In the genomic region with DNA sequence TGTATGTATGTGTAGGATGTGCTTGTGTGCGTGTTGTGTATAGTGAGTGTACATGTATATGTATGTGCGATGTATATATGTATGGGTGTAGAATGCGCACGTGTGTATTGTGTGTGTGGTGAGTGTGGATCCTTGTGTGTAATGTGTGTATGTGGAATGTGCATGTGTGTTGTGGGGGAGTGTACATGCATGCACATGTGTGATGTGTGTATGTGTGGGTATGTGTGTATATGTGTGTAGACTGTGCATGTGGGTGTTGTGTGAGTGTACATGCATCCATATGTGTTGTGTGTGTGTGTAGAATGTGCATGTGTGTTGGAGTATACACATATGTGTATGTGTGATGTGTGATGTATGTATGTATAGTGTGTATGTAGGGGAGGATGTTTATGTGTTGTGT, we compare ENCODE assay signal across 2 cellular contexts.
TF ChIP-seq lines count a peak whose summit lies in the region.

No MANE protein-coding gene starts in this region.

TF ChIP-seq in HEK293, 187 proteins besides CTCF, POLR2A, EP300 and RAD21 (continued from another document):
- TF ChIP-seq, protein P1, sequence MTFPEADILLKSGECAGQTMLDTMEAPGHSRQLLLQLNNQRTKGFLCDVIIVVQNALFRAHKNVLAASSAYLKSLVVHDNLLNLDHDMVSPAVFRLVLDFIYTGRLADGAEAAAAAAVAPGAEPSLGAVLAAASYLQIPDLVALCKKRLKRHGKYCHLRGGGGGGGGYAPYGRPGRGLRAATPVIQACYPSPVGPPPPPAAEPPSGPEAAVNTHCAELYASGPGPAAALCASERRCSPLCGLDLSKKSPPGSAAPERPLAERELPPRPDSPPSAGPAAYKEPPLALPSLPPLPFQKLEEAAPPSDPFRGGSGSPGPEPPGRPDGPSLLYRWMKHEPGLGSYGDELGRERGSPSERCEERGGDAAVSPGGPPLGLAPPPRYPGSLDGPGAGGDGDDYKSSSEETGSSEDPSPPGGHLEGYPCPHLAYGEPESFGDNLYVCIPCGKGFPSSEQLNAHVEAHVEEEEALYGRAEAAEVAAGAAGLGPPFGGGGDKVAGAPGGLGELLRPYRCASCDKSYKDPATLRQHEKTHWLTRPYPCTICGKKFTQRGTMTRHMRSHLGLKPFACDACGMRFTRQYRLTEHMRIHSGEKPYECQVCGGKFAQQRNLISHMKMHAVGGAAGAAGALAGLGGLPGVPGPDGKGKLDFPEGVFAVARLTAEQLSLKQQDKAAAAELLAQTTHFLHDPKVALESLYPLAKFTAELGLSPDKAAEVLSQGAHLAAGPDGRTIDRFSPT (tag by site-specific recombination; IDR thresholded peaks at IDR 0.05): no peak
- TF ChIP-seq YY1 (tag by site-specific recombination; IDR thresholded peaks at IDR 0.05): no peak
- TF ChIP-seq, protein P2, sequence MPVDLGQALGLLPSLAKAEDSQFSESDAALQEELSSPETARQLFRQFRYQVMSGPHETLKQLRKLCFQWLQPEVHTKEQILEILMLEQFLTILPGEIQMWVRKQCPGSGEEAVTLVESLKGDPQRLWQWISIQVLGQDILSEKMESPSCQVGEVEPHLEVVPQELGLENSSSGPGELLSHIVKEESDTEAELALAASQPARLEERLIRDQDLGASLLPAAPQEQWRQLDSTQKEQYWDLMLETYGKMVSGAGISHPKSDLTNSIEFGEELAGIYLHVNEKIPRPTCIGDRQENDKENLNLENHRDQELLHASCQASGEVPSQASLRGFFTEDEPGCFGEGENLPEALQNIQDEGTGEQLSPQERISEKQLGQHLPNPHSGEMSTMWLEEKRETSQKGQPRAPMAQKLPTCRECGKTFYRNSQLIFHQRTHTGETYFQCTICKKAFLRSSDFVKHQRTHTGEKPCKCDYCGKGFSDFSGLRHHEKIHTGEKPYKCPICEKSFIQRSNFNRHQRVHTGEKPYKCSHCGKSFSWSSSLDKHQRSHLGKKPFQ (tag by site-specific recombination; IDR thresholded peaks at IDR 0.05): peak; percentile 53
TF ChIP-seq in HEK293: peak in this region for 2.

TF ChIP-seq in WTC11, 78 proteins besides CTCF, POLR2A, EP300 and RAD21 (continued from another document):
- TF ChIP-seq, protein P3, sequence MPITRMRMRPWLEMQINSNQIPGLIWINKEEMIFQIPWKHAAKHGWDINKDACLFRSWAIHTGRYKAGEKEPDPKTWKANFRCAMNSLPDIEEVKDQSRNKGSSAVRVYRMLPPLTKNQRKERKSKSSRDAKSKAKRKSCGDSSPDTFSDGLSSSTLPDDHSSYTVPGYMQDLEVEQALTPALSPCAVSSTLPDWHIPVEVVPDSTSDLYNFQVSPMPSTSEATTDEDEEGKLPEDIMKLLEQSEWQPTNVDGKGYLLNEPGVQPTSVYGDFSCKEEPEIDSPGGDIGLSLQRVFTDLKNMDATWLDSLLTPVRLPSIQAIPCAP (CRISPR knock-in tag; IDR thresholded peaks at IDR 0.05): no peak
- TF ChIP-seq, protein P4, sequence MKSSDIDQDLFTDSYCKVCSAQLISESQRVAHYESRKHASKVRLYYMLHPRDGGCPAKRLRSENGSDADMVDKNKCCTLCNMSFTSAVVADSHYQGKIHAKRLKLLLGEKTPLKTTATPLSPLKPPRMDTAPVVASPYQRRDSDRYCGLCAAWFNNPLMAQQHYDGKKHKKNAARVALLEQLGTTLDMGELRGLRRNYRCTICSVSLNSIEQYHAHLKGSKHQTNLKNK (CRISPR knock-in tag; IDR thresholded peaks at IDR 0.05): no peak
- TF ChIP-seq, protein P5, sequence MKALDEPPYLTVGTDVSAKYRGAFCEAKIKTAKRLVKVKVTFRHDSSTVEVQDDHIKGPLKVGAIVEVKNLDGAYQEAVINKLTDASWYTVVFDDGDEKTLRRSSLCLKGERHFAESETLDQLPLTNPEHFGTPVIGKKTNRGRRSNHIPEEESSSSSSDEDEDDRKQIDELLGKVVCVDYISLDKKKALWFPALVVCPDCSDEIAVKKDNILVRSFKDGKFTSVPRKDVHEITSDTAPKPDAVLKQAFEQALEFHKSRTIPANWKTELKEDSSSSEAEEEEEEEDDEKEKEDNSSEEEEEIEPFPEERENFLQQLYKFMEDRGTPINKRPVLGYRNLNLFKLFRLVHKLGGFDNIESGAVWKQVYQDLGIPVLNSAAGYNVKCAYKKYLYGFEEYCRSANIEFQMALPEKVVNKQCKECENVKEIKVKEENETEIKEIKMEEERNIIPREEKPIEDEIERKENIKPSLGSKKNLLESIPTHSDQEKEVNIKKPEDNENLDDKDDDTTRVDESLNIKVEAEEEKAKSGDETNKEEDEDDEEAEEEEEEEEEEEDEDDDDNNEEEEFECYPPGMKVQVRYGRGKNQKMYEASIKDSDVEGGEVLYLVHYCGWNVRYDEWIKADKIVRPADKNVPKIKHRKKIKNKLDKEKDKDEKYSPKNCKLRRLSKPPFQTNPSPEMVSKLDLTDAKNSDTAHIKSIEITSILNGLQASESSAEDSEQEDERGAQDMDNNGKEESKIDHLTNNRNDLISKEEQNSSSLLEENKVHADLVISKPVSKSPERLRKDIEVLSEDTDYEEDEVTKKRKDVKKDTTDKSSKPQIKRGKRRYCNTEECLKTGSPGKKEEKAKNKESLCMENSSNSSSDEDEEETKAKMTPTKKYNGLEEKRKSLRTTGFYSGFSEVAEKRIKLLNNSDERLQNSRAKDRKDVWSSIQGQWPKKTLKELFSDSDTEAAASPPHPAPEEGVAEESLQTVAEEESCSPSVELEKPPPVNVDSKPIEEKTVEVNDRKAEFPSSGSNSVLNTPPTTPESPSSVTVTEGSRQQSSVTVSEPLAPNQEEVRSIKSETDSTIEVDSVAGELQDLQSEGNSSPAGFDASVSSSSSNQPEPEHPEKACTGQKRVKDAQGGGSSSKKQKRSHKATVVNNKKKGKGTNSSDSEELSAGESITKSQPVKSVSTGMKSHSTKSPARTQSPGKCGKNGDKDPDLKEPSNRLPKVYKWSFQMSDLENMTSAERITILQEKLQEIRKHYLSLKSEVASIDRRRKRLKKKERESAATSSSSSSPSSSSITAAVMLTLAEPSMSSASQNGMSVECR (CRISPR knock-in tag; IDR thresholded peaks at IDR 0.05; ENCODE audit: borderline replicate concordance): no peak
- TF ChIP-seq, protein P6, sequence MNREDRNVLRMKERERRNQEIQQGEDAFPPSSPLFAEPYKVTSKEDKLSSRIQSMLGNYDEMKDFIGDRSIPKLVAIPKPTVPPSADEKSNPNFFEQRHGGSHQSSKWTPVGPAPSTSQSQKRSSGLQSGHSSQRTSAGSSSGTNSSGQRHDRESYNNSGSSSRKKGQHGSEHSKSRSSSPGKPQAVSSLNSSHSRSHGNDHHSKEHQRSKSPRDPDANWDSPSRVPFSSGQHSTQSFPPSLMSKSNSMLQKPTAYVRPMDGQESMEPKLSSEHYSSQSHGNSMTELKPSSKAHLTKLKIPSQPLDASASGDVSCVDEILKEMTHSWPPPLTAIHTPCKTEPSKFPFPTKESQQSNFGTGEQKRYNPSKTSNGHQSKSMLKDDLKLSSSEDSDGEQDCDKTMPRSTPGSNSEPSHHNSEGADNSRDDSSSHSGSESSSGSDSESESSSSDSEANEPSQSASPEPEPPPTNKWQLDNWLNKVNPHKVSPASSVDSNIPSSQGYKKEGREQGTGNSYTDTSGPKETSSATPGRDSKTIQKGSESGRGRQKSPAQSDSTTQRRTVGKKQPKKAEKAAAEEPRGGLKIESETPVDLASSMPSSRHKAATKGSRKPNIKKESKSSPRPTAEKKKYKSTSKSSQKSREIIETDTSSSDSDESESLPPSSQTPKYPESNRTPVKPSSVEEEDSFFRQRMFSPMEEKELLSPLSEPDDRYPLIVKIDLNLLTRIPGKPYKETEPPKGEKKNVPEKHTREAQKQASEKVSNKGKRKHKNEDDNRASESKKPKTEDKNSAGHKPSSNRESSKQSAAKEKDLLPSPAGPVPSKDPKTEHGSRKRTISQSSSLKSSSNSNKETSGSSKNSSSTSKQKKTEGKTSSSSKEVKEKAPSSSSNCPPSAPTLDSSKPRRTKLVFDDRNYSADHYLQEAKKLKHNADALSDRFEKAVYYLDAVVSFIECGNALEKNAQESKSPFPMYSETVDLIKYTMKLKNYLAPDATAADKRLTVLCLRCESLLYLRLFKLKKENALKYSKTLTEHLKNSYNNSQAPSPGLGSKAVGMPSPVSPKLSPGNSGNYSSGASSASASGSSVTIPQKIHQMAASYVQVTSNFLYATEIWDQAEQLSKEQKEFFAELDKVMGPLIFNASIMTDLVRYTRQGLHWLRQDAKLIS (CRISPR knock-in tag; IDR thresholded peaks at IDR 0.05; ENCODE audit: borderline replicate concordance): no peak
- TF ChIP-seq, protein P7, sequence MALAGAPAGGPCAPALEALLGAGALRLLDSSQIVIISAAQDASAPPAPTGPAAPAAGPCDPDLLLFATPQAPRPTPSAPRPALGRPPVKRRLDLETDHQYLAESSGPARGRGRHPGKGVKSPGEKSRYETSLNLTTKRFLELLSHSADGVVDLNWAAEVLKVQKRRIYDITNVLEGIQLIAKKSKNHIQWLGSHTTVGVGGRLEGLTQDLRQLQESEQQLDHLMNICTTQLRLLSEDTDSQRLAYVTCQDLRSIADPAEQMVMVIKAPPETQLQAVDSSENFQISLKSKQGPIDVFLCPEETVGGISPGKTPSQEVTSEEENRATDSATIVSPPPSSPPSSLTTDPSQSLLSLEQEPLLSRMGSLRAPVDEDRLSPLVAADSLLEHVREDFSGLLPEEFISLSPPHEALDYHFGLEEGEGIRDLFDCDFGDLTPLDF (CRISPR knock-in tag; IDR thresholded peaks at IDR 0.05): no peak
- TF ChIP-seq, protein P8, sequence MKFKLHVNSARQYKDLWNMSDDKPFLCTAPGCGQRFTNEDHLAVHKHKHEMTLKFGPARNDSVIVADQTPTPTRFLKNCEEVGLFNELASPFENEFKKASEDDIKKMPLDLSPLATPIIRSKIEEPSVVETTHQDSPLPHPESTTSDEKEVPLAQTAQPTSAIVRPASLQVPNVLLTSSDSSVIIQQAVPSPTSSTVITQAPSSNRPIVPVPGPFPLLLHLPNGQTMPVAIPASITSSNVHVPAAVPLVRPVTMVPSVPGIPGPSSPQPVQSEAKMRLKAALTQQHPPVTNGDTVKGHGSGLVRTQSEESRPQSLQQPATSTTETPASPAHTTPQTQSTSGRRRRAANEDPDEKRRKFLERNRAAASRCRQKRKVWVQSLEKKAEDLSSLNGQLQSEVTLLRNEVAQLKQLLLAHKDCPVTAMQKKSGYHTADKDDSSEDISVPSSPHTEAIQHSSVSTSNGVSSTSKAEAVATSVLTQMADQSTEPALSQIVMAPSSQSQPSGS (CRISPR knock-in tag; IDR thresholded peaks at IDR 0.05; ENCODE audit: borderline replicate concordance, low read depth): no peak
- TF ChIP-seq MYBL2 (CRISPR knock-in tag; IDR thresholded peaks at IDR 0.05) (no peak), ETV6 (CRISPR knock-in tag; IDR thresholded peaks at IDR 0.05) (no peak), ZBTB21 (CRISPR knock-in tag; IDR thresholded peaks at IDR 0.05; ENCODE audit: borderline replicate concordance) (no peak), ZNF219 (CRISPR knock-in tag; IDR thresholded peaks at IDR 0.05; ENCODE audit: borderline replicate concordance) (no peak)
- TF ChIP-seq, protein P9, sequence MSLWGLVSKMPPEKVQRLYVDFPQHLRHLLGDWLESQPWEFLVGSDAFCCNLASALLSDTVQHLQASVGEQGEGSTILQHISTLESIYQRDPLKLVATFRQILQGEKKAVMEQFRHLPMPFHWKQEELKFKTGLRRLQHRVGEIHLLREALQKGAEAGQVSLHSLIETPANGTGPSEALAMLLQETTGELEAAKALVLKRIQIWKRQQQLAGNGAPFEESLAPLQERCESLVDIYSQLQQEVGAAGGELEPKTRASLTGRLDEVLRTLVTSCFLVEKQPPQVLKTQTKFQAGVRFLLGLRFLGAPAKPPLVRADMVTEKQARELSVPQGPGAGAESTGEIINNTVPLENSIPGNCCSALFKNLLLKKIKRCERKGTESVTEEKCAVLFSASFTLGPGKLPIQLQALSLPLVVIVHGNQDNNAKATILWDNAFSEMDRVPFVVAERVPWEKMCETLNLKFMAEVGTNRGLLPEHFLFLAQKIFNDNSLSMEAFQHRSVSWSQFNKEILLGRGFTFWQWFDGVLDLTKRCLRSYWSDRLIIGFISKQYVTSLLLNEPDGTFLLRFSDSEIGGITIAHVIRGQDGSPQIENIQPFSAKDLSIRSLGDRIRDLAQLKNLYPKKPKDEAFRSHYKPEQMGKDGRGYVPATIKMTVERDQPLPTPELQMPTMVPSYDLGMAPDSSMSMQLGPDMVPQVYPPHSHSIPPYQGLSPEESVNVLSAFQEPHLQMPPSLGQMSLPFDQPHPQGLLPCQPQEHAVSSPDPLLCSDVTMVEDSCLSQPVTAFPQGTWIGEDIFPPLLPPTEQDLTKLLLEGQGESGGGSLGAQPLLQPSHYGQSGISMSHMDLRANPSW (CRISPR knock-in tag; conservative IDR thresholded peaks at IDR 0.05; ENCODE audit: low read depth): no peak
